In the genomic region with DNA sequence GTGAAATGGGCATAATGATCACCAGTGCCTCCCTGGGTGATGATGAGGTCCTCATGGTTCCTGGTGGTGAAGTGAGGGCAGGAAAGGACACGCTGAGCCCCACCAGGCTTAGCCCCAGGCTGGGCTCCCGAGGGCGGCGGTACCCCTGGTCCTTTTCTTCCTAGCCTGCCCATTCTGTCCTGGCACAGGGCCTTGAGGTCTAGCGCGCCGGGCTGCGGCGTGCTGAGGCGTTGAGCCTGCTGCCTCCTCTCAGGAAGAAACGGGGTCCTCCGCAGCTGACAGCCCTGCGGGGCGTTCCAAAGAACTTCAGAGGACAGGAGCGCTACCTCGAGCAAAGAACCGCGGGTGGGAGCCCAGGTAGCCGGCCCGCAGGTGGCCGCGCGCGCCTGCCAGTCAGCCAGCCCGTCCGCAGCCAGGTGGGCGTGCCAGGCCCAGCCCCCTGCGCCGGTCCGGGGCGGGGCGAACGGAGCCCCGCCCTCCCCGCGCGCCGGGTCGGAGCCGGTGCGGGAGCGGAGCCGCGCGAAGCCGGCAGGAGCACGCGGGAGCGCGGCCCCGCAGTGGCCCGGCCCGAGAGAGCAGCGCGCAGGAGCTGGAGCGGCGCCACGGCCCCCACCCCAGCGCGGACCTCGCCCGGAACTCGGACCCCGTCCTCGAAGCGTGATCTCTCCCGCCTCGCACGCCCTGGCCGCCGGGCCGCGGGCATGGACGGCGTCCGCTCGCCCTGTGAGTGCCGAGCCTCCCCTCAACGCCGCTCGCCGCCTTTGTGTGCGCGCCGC, we compare ENCODE assay signal across 8 cellular contexts. TPM values are rescaled to one million over a fixed set of nuclear protein-coding genes. Genes with fewer than 3 reads are reported as not detected.
DNase-seq lines count a peak whose midpoint lies in the region; ATAC-seq and TF ChIP-seq lines count a peak whose summit lies in the region.

A gene (plus strand): TSS at position 477 of the 776 bp plus-strand sequence. CDS start 791 bp downstream, outside the sequence.

- TF ChIP-seq CTCF in PC-3 (conservative IDR thresholded peaks at IDR 0.05; ENCODE audit: low read depth, low read length): no peak

- no peaks in the 10 kb centered on the region for H3K36me3 ChIP-seq in PC-3 (ENCODE audit: low read depth, low read length)

- no peak within 1 kb of the TSS for H3K27ac ChIP-seq in PC-3 (ENCODE audit: low read length)

- POLR2A ChIA-PET in PC-3 (lab: Charles Lee; ENCODE audit: unreplicated experiment): no interaction called here

- no peaks in the 10 kb centered on the region for H3K9me3 Mint-ChIP-seq in activated naive CD4-positive, alpha-beta T cell treated with anti-CD3 and anti-CD28 coated beads, Interleukin-2, amount 50 U/mL, for 72 hours

- no TSS peak for BruUV-seq in PC-3 (replicated peaks; lab: Mats Ljungman, UMichigan)

- H3K36me3 Mint-ChIP-seq in activated naive CD4-positive, alpha-beta T cell treated with anti-CD3 and anti-CD28 coated beads, Interleukin-2, amount 50 U/mL, for 72 hours: no peaks in the 10 kb centered on the region

- no peaks in the 10 kb centered on the region for H4K20me1 ChIP-seq in PC-3 (ENCODE audit: low read length)

- H3F3A ChIP-seq in PC-3 (ENCODE audit: low read length, unreplicated experiment): no peaks in the 10 kb centered on the region

- H3K27me3 ChIP-seq in PC-3 (ENCODE audit: low read length): no peaks in the 10 kb centered on the region

- no peaks in the 10 kb centered on the region for H3K9me2 ChIP-seq in PC-3 (replicated peaks; ENCODE audit: low read length)

- H3K4me3 ChIP-seq in PC-3 (ENCODE audit: low read length): peak within 1 kb of the TSS; percentile 77

- peaks cover 42% of the 10 kb centered on the region for H3K79me2 ChIP-seq in PC-3 (ENCODE audit: low read length)

- H3K27ac Mint-ChIP-seq in activated naive CD4-positive, alpha-beta T cell treated with anti-CD3 and anti-CD28 coated beads, Interleukin-2, amount 50 U/mL, for 72 hours: no peak within 1 kb of the TSS

- H3K4me1 ChIP-seq in PC-3 (ENCODE audit: insufficient read depth, low read length): peaks cover 13% of the 10 kb centered on the region

- H2AFZ ChIP-seq in PC-3 (ENCODE audit: low read length): peak within 1 kb of the TSS; percentile 77

- H3K4me2 ChIP-seq in PC-3 (ENCODE audit: low read length): peak within 1 kb of the TSS; percentile 89

- H3K9me3 ChIP-seq in PC-3 (ENCODE audit: low read length): no peaks in the 10 kb centered on the region

- intact Hi-C loops in PC-3 (cut with micrococcal nuclease): no loop called here
- intact Hi-C loops in left ventricle myocardium superior (cut with micrococcal nuclease): loop anchor here (5.0 kb wide), 1 partner anchor 983 kb away; no protein-coding TSS in a partner anchor

- H3K9ac ChIP-seq in PC-3 (ENCODE audit: low read length): peak within 1 kb of the TSS; percentile 69

- peak; percentile 62 for ATAC-seq in GM19438 (IDR thresholded peaks at IDR 0.05; ENCODE audit: low read depth, unreplicated experiment)
- ATAC-seq in PC-3: peak; percentile 55
- ATAC-seq in activated naive CD4-positive, alpha-beta T cell treated with anti-CD3 and anti-CD28 coated beads, Interleukin-2, amount 50 U/mL, for 72 hours: peak; percentile 71 to 90
- ATAC-seq in left ventricle myocardium superior: peak; percentile 60
- no peak for ATAC-seq in HG02571 (IDR thresholded peaks at IDR 0.05; ENCODE audit: unreplicated experiment)
- no peak for ATAC-seq in GM18502 (IDR thresholded peaks at IDR 0.05; ENCODE audit: poor library complexity, unreplicated experiment)
- no peak for ATAC-seq in HG03469 (IDR thresholded peaks at IDR 0.05; ENCODE audit: unreplicated experiment)

- CTCF ChIA-PET in PC-3 (lab: Charles Lee): no interaction called here

- peak; percentile 63 for DNase-seq in PC-3
- peak in 1 of 2 donors; percentile 68 for DNase-seq in activated naive CD4-positive, alpha-beta T cell treated with anti-CD3 and anti-CD28 coated beads, Interleukin-2, amount 50 U/mL, for 72 hours (ENCODE audit: low spot score in 2 of 2)
- DNase-seq in left ventricle myocardium superior: peak; percentile 74
- peak; percentile 79 for DNase-seq in retina

RNA-seq across cellular contexts. Expression of the gene that starts here (rescaled TPM):
- 11.7 and 15.5 TPM in 2 replicates for total RNA-seq in PC-3 (2014; rRNA removed)
- total RNA-seq in activated naive CD4-positive, alpha-beta T cell treated with anti-CD3 and anti-CD28 coated beads, Interleukin-2, amount 50 U/mL, for 72 hours: 1 to 10 TPM; 2.6 to 3.8 TPM
- 250 TPM for total RNA-seq in left ventricle myocardium superior

Comparison
In these comparisons a context has a peak if more than half of its experiments do, and no peak if none do; other contexts are left out.
1. RNA of the gene that starts here (total RNA-seq): 250 TPM in left ventricle myocardium superior (single experiment); 11.7 to 15.5 TPM in PC-3 and 2.6 to 3.8 TPM in activated naive CD4-positive, alpha-beta T cell treated with anti-CD3 and anti-CD28 coated beads, Interleukin-2, amount 50 U/mL, for 72 hours; every median in the first group is over 10 times any median in the second.
2. ATAC-seq: peak in GM19438 (single experiment), PC-3 (single experiment), activated naive CD4-positive, alpha-beta T cell treated with anti-CD3 and anti-CD28 coated beads, Interleukin-2, amount 50 U/mL, for 72 hours (2 of 2) and left ventricle myocardium superior (single experiment); none in HG02571 (single experiment), GM18502 (single experiment) and HG03469 (single experiment).